ENCODE assay signal across 12 cellular contexts in genomic region chr6:14924126-14925024, GRCh38.
DNase-seq lines count a peak whose midpoint lies in the region; ATAC-seq and TF ChIP-seq lines count a peak whose summit lies in the region.
"Had no signal": no experiment of that assay in that cellular context is flagged by ENCODE, and none has a peak within 500 bp of the region (broad histone marks: within the 10 kb centered on the region; RNA-seq: fewer than 3 reads in every experiment).

No MANE protein-coding gene starts in this region.

- H3K36me3 ChIP-seq in IMR-90 (ENCODE audit: control insufficient read depth, insufficient read depth, low read length) (no peaks in the 10 kb centered on the region), body of pancreas (replicated peaks in 1 of 2; ENCODE audit: insufficient read depth in 1 of 2, low read depth in 2 of 2) (no peaks in the 10 kb centered on the region), neutrophil (no peaks in the 10 kb centered on the region), MG63 (no peaks in the 10 kb centered on the region), breast epithelium (no peaks in the 10 kb centered on the region)

- ATAC-seq in IMR-90 (ENCODE audit: low read depth): peak; percentile 50
- ATAC-seq in body of pancreas: peak; percentile 39
- ATAC-seq: Right ventricle myocardium inferior had no signal

- peaks cover 14% of the 10 kb centered on the region for H3K9me1 ChIP-seq in IMR-90 (ENCODE audit: insufficient read depth, low read length)

- H3K9me3 ChIP-seq in IMR-90 (ENCODE audit: control insufficient read depth, insufficient read depth, low read length): no peaks in the 10 kb centered on the region
- H3K9me3 ChIP-seq in body of pancreas: no peaks in the 10 kb centered on the region
- no peaks in the 10 kb centered on the region for H3K9me3 ChIP-seq in neutrophil
- H3K9me3 ChIP-seq in MG63: no peaks in the 10 kb centered on the region
- no peaks in the 10 kb centered on the region for H3K9me3 ChIP-seq in breast epithelium

- DNase-seq in IMR-90 (peak; percentile 55), NCI-H2196 (lab: John Stamatoyannopoulos, UW; ENCODE audit: unreplicated experiment) (peak; percentile 81), body of pancreas (peak in 3 of 4 donors; percentile 19 to 39 (median 25)), MG63 (no peak), GM13976 (ENCODE audit: low spot score) (no peak), breast epithelium (ENCODE audit: low spot score in 2 of 2) (no peak)
- no peak for DNase-seq in effector CD4-positive, alpha-beta T cell
- DNase-seq: erythroblast; naive B cell; stimulated activated CD4-positive, alpha-beta T cell treated with anti-CD3 and anti-CD28 coated beads, Interleukin-12 subunit alpha, Interleukin-12 subunit beta, amount 100 ng/mL, for 4 hours had no signal

- H3K4me3 ChIP-seq in IMR-90 (ENCODE audit: insufficient read depth, low read depth, low read length) (no peak overlapping the region), body of pancreas (no peak overlapping the region), neutrophil (ENCODE audit: low read depth in 1 of 2, low read length in 1 of 2) (peak overlapping the region in 1 of 2 experiments; percentile 4), MG63 (no peak overlapping the region), breast epithelium (no peak overlapping the region)

- H3K4me2 ChIP-seq in IMR-90 (ENCODE audit: low read depth, low read length): peak overlapping the region; percentile 30

- H2BK20ac ChIP-seq in IMR-90 (ENCODE audit: low read depth, low read length): peak overlapping the region; percentile 10; the same call in 1 of the 2 replicates

- peak overlapping the region; percentile 63 for H3K4ac ChIP-seq in IMR-90 (ENCODE audit: low read depth, low read length)

- H4K8ac ChIP-seq in IMR-90 (ENCODE audit: low read depth in 2 of 2, low read length in 2 of 2): peak overlapping the region in 1 of 2 experiments; percentile 41; a peak in 1 of 4 replicates

- H4K20me1 ChIP-seq in IMR-90 (ENCODE audit: insufficient read depth, low read length): no peaks in the 10 kb centered on the region

- intact Hi-C loops in IMR-90 (cut with micrococcal nuclease) (loop anchor here (10.0 kb wide), 1 partner anchor 520 kb away; no protein-coding TSS in a partner anchor), body of pancreas (cut with DNase I) (no loop called here), breast epithelium (cut with DNase I; ENCODE audit: low total_unique reads) (no loop called here)

- in situ Hi-C loops in IMR-90 (cut with MboI; ENCODE audit: low sequenced_read_pairs): no loop called here
- in situ Hi-C loops in GM13976 (cut with MboI; ENCODE audit: low sequenced_read_pairs, unreplicated experiment): no loop called here

- H3K4me1 ChIP-seq in IMR-90 (ENCODE audit: control insufficient read depth, insufficient read depth, low read length) (peaks cover 16% of the 10 kb centered on the region), body of pancreas (no peaks in the 10 kb centered on the region), neutrophil (ENCODE audit: control insufficient read depth in 1 of 2, insufficient read depth in 1 of 2, low read depth in 1 of 2, low read length in 1 of 2) (peaks cover 59 to 65% of the 10 kb centered on the region in 2 experiments), breast epithelium (no peaks in the 10 kb centered on the region)

- BruUV-seq in IMR-90 (replicated peaks; lab: Mats Ljungman, UMichigan): no TSS peak

- dilution Hi-C loops in IMR-90 (cut with HindIII; ENCODE audit: low sequenced_read_pairs, unreplicated experiment): no loop called here

- peak overlapping the region; percentile 46 for H3K23ac ChIP-seq in IMR-90 (ENCODE audit: low read depth, low read length)

- H3K14ac ChIP-seq in IMR-90 (replicated peaks; ENCODE audit: low read depth, low read length): peak overlapping the region; percentile 65

- H2BK120ac ChIP-seq in IMR-90 (ENCODE audit: low read depth, low read length): peak overlapping the region; percentile 73; the same call in 1 of the 2 replicates

- TF ChIP-seq POLR2A in IMR-90 (IDR thresholded peaks at IDR 0.05; ENCODE audit: low read depth, low read length): no peak
- TF ChIP-seq POLR2A in body of pancreas (IDR thresholded peaks at IDR 0.05): no peak
- no peak for TF ChIP-seq POLR2A in breast epithelium (IDR thresholded peaks at IDR 0.05)

- WGBS in IMR-90 (ENCODE audit: extremely low coverage in 2 of 2, insufficient read length in 1 of 2), 2 experiments: 90% methylated on average over 5 of the region's 14 CpGs; no CpG with 5 or more reads in 1 of the 2 experiments
- WGBS in body of pancreas, 2 donors: 63 to 67% methylated on average over 14 of the region's 14 CpGs

- H3K27ac ChIP-seq in IMR-90 (ENCODE audit: insufficient read depth, low read length): peak overlapping the region; percentile 48; the same call in 1 of the 2 replicates
- no peak overlapping the region for H3K27ac ChIP-seq in body of pancreas
- H3K27ac ChIP-seq in neutrophil: peak overlapping the region; percentile 98
- no peak overlapping the region for H3K27ac ChIP-seq in breast epithelium

- no peak overlapping the region for H3K56ac ChIP-seq in IMR-90 (ENCODE audit: extremely low read depth, insufficient read depth, low read length)

- peak overlapping the region; percentile 54; the same call in 2 of the 3 replicates for H2BK15ac ChIP-seq in IMR-90 (ENCODE audit: low read depth, low read length)

- H3K9ac ChIP-seq in IMR-90 (ENCODE audit: low read depth, low read length): no peak overlapping the region

- no peak for TF ChIP-seq RAD21 in IMR-90 (IDR thresholded peaks at IDR 0.05; ENCODE audit: low read length)

- TF ChIP-seq CTCF in IMR-90 (conservative IDR thresholded peaks at IDR 0.05; ENCODE audit: low read depth, low read length): no peak
- TF ChIP-seq CTCF in body of pancreas (IDR thresholded peaks at IDR 0.05): no peak
- no peak for TF ChIP-seq CTCF in neutrophil (IDR thresholded peaks at IDR 0.05)
- no peak for TF ChIP-seq CTCF in GM13976 (IDR thresholded peaks at IDR 0.05; ENCODE audit: borderline replicate concordance, control extremely low read depth, extremely low read depth, insufficient read depth, missing control alignments)
- no peak for TF ChIP-seq CTCF in breast epithelium (IDR thresholded peaks at IDR 0.05)

- peak overlapping the region; percentile 35; the same call in 1 of the 2 replicates for H4K91ac ChIP-seq in IMR-90 (ENCODE audit: insufficient read depth, low read depth, low read length)

- CTCF ChIA-PET in IMR-90 (lab: Yijun Ruan, JAX): no interaction called here

- H2AK5ac ChIP-seq in IMR-90 (ENCODE audit: low read depth, low read length): peak overlapping the region; percentile 56

- H2BK5ac ChIP-seq in IMR-90 (ENCODE audit: low read depth, low read length, poor library complexity, severe bottlenecking): no peak overlapping the region

- peak overlapping the region; percentile 19; the same call in 1 of the 2 replicates for H3K18ac ChIP-seq in IMR-90 (ENCODE audit: low read depth, low read length)

- no peak overlapping the region for H2AK9ac ChIP-seq in IMR-90 (replicated peaks; ENCODE audit: low read depth, low read length, poor library complexity)

- no peak overlapping the region for H4K5ac ChIP-seq in IMR-90 (ENCODE audit: low read depth, low read length)

- no peaks in the 10 kb centered on the region for H3K27me3 ChIP-seq in IMR-90 (ENCODE audit: control insufficient read depth, insufficient read depth, low read length)
- no peaks in the 10 kb centered on the region for H3K27me3 ChIP-seq in body of pancreas
- no peaks in the 10 kb centered on the region for H3K27me3 ChIP-seq in neutrophil
- H3K27me3 ChIP-seq in MG63: no peaks in the 10 kb centered on the region
- no peaks in the 10 kb centered on the region for H3K27me3 ChIP-seq in breast epithelium

- peak overlapping the region; percentile 80 for H2AFZ ChIP-seq in IMR-90 (replicated peaks; ENCODE audit: low read length, poor library complexity)

- POLR2A ChIA-PET in IMR-90 (lab: Charles Lee; ENCODE audit: unreplicated experiment): no interaction called here

- H3K79me1 ChIP-seq in IMR-90 (ENCODE audit: low read depth in 1 of 2, low read length in 2 of 2): no peaks in the 10 kb centered on the region

TF ChIP-seq in IMR-90, 13 proteins besides CTCF, POLR2A, EP300 and RAD21:
- no peak for TF ChIP-seq FOS (IDR thresholded peaks at IDR 0.05; ENCODE audit: low read depth, low read length)
- TF ChIP-seq, protein P1, sequence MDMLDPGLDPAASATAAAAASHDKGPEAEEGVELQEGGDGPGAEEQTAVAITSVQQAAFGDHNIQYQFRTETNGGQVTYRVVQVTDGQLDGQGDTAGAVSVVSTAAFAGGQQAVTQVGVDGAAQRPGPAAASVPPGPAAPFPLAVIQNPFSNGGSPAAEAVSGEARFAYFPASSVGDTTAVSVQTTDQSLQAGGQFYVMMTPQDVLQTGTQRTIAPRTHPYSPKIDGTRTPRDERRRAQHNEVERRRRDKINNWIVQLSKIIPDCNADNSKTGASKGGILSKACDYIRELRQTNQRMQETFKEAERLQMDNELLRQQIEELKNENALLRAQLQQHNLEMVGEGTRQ (IDR thresholded peaks at IDR 0.05; ENCODE audit: low read depth, low read length): no peak
- TF ChIP-seq MAZ (IDR thresholded peaks at IDR 0.05; ENCODE audit: borderline replicate concordance, low read depth, low read length): no peak
- no peak for TF ChIP-seq RFX5 (IDR thresholded peaks at IDR 0.05; ENCODE audit: low read depth, low read length)
- TF ChIP-seq BHLHE40 (IDR thresholded peaks at IDR 0.05; ENCODE audit: low read depth, low read length): no peak
- no peak for TF ChIP-seq MXI1 (IDR thresholded peaks at IDR 0.05; ENCODE audit: borderline replicate concordance, low read depth, low read length)
- TF ChIP-seq CHD1 (IDR thresholded peaks at IDR 0.05; ENCODE audit: low read depth, low read length): no peak
- no peak for TF ChIP-seq MAFK (IDR thresholded peaks at IDR 0.05; ENCODE audit: low read depth, low read length)
TF ChIP-seq in IMR-90: peak in this region for 0.

Comparison
In these comparisons a context has a peak if more than half of its experiments do, and no peak if none do; other contexts are left out.
1. DNase-seq: peak in IMR-90 (single experiment), NCI-H2196 (single experiment) and body of pancreas (3 of 4); none in MG63 (single experiment), GM13976 (single experiment), breast epithelium (0 of 2) and effector CD4-positive, alpha-beta T cell (single experiment).
2. H3K27ac ChIP-seq: peak in IMR-90 (single experiment) and neutrophil (single experiment); none in body of pancreas (0 of 4) and breast epithelium (0 of 2).